Comparison of ENCODE assay signal across 1 cellular context in genomic region chr20:50129662-50130345, GRCh38.
TF ChIP-seq lines count a peak whose summit lies in the region.

No MANE protein-coding gene starts in this region.

TF ChIP-seq in K562, 482 proteins besides CTCF, POLR2A, EP300 and RAD21 (continued from another document and continues in another):
- no peak for TF ChIP-seq NCOA1 (IDR thresholded peaks at IDR 0.05; ENCODE audit: low read depth)
- no peak for TF ChIP-seq RNF219 (CRISPR knock-in tag; IDR thresholded peaks at IDR 0.05)
- TF ChIP-seq BHLHE40 (IDR thresholded peaks at IDR 0.05; ENCODE audit: low read length), result peak; percentile 73
- no peak for TF ChIP-seq TAF9B (IDR thresholded peaks at IDR 0.05; ENCODE audit: partially characterized antibody)
- no peak for TF ChIP-seq SMC3 (conservative IDR thresholded peaks at IDR 0.05; ENCODE audit: insufficient read depth, low read depth, low read length)
- TF ChIP-seq RBM39 (optimal IDR thresholded peaks at IDR 0.05; ENCODE audit: low read depth, low read length), result no peak
- no peak for TF ChIP-seq IFI16 (CRISPR knock-in tag; IDR thresholded peaks at IDR 0.05)
- TF ChIP-seq POLR2G (IDR thresholded peaks at IDR 0.05; ENCODE audit: low read depth, low read length), result 0 out of 2 replicates have a peak, but pooled peaks have one; percentile 16
- no peak for TF ChIP-seq ZNF232 (CRISPR knock-in tag; IDR thresholded peaks at IDR 0.05)
- no peak for TF ChIP-seq HOMEZ (CRISPR knock-in tag; IDR thresholded peaks at IDR 0.05)
- TF ChIP-seq MLX (CRISPR knock-in tag; conservative IDR thresholded peaks at IDR 0.05), result no peak
- TF ChIP-seq KHSRP (IDR thresholded peaks at IDR 0.05), result no peak
- TF ChIP-seq FOXJ2 (tag; IDR thresholded peaks at IDR 0.05), result no peak
- TF ChIP-seq ZNF384 (IDR thresholded peaks at IDR 0.05; ENCODE audit: low read depth, low read length), result no peak
- TF ChIP-seq ZNF445 (CRISPR knock-in tag; IDR thresholded peaks at IDR 0.05; ENCODE audit: low read depth), result no peak
- no peak for TF ChIP-seq ZBED1 (IDR thresholded peaks at IDR 0.05)
- TF ChIP-seq HDGF (IDR thresholded peaks at IDR 0.05), result no peak
- no peak for TF ChIP-seq ZFPM2 (CRISPR knock-in tag; IDR thresholded peaks at IDR 0.05)
- TF ChIP-seq ZNF263 (CRISPR knock-in tag; IDR thresholded peaks at IDR 0.05; ENCODE audit: borderline replicate concordance), result no peak
- TF ChIP-seq NFIC (IDR thresholded peaks at IDR 0.05), result peak; percentile 54
- TF ChIP-seq KAT7 (CRISPR knock-in tag; IDR thresholded peaks at IDR 0.05; ENCODE audit: borderline replicate concordance), result no peak
- TF ChIP-seq RBBP5 (IDR thresholded peaks at IDR 0.05; ENCODE audit: borderline replicate concordance, insufficient read depth, low read length, poor library complexity, severe bottlenecking), result no peak
- TF ChIP-seq TFAP4 (CRISPR knock-in tag; IDR thresholded peaks at IDR 0.05; ENCODE audit: borderline replicate concordance), result no peak
- no peak for TF ChIP-seq ZSCAN32 (CRISPR knock-in tag; IDR thresholded peaks at IDR 0.05)
- no peak for TF ChIP-seq MEF2D (tag; conservative IDR thresholded peaks at IDR 0.05; ENCODE audit: low read depth)
- TF ChIP-seq ZNF239 (CRISPR knock-in tag; IDR thresholded peaks at IDR 0.05), result no peak
- no peak for TF ChIP-seq ZNF780A (CRISPR knock-in tag; IDR thresholded peaks at IDR 0.05)
- no peak for TF ChIP-seq NR2C1 (IDR thresholded peaks at IDR 0.05)
- TF ChIP-seq NR2C1 (tag; IDR thresholded peaks at IDR 0.05), result no peak
- no peak for TF ChIP-seq CREB3 (tag; conservative IDR thresholded peaks at IDR 0.05; ENCODE audit: low read depth)
- no peak for TF ChIP-seq RHOXF2B (CRISPR knock-in tag; conservative IDR thresholded peaks at IDR 0.05)
- no peak for TF ChIP-seq SMAD4 (CRISPR knock-in tag; conservative IDR thresholded peaks at IDR 0.05)
- TF ChIP-seq ZNF41 (CRISPR knock-in tag; conservative IDR thresholded peaks at IDR 0.05), result no peak
- TF ChIP-seq ZNF583 (CRISPR knock-in tag; IDR thresholded peaks at IDR 0.05), result no peak
- TF ChIP-seq NFYB (IDR thresholded peaks at IDR 0.05; ENCODE audit: extremely low read depth, insufficient read length), result peak; percentile 92
- no peak for TF ChIP-seq CBX2 (IDR thresholded peaks at IDR 0.05; ENCODE audit: insufficient read depth, low read length, poor library complexity, severe bottlenecking)
- no peak for TF ChIP-seq RUNX1 (IDR thresholded peaks at IDR 0.05; ENCODE audit: low read depth)
- TF ChIP-seq MXI1 (IDR thresholded peaks at IDR 0.05; ENCODE audit: low read depth, low read length), result no peak
- no peak for TF ChIP-seq PKNOX1 (IDR thresholded peaks at IDR 0.05)
- no peak for TF ChIP-seq BRD4 (IDR thresholded peaks at IDR 0.05)
- TF ChIP-seq ZBTB33 (CRISPR knock-in tag; IDR thresholded peaks at IDR 0.05), result no peak
- TF ChIP-seq CHD2 (IDR thresholded peaks at IDR 0.05; ENCODE audit: low read depth, low read length), result no peak
- TF ChIP-seq FIP1L1 (IDR thresholded peaks at IDR 0.05; ENCODE audit: low read depth, low read length, poor library complexity, severe bottlenecking), result no peak
- TF ChIP-seq STAG1 (CRISPR knock-in tag; IDR thresholded peaks at IDR 0.05; ENCODE audit: borderline replicate concordance), result no peak
- TF ChIP-seq RBM22 (IDR thresholded peaks at IDR 0.05; ENCODE audit: low read depth, low read length, poor library complexity, severe bottlenecking), result no peak
- no peak for TF ChIP-seq ZFX (CRISPR knock-in tag; IDR thresholded peaks at IDR 0.05)
- no peak for TF ChIP-seq ZNF316 (IDR thresholded peaks at IDR 0.05)
- no peak for TF ChIP-seq ETS2 (tag; IDR thresholded peaks at IDR 0.05; ENCODE audit: borderline replicate concordance, poor library complexity, severe bottlenecking)
- TF ChIP-seq MNT (conservative IDR thresholded peaks at IDR 0.05), result peak in 1 of 2 experiments; percentile 20; a peak in 1 of 4 replicates
- no peak for TF ChIP-seq ERF (CRISPR knock-in tag; IDR thresholded peaks at IDR 0.05)
- no peak for TF ChIP-seq TEAD1 (CRISPR knock-in tag; IDR thresholded peaks at IDR 0.05)
- peak; percentile 99 for TF ChIP-seq USF1 (CRISPR knock-in tag; IDR thresholded peaks at IDR 0.05)
- no peak for TF ChIP-seq SIN3A (IDR thresholded peaks at IDR 0.05; ENCODE audit: borderline replicate concordance in 2 of 2, control insufficient read depth in 1 of 2, low read depth in 2 of 2, low read length in 2 of 2)
- peak; percentile 81 for TF ChIP-seq TFE3 (CRISPR knock-in tag; IDR thresholded peaks at IDR 0.05)
- TF ChIP-seq POLR2H (tag; IDR thresholded peaks at IDR 0.05; ENCODE audit: low read depth), result no peak
- no peak for TF ChIP-seq LEF1 (IDR thresholded peaks at IDR 0.05)
- no peak for TF ChIP-seq MEIS2 (IDR thresholded peaks at IDR 0.05; ENCODE audit: partially characterized antibody)
- no peak for TF ChIP-seq GATAD2A (IDR thresholded peaks at IDR 0.05)
- no peak for TF ChIP-seq PCBP2 (IDR thresholded peaks at IDR 0.05; ENCODE audit: low read depth, low read length, poor library complexity, severe bottlenecking)
- no peak for TF ChIP-seq HMBOX1 (IDR thresholded peaks at IDR 0.05)
- TF ChIP-seq ZNF140 (CRISPR knock-in tag; IDR thresholded peaks at IDR 0.05), result no peak
- no peak for TF ChIP-seq ZNF76 (CRISPR knock-in tag; IDR thresholded peaks at IDR 0.05; ENCODE audit: borderline replicate concordance)
- TF ChIP-seq ELF2 (CRISPR knock-in tag; IDR thresholded peaks at IDR 0.05), result no peak
- TF ChIP-seq ASH1L (IDR thresholded peaks at IDR 0.05; ENCODE audit: borderline replicate concordance, low read depth, partially characterized antibody), result peak; percentile 58
- no peak for TF ChIP-seq KLF1 (tag; IDR thresholded peaks at IDR 0.05)
- TF ChIP-seq STAT5A (IDR thresholded peaks at IDR 0.05; ENCODE audit: borderline replicate concordance, low read length), result no peak
- TF ChIP-seq ESRRB (CRISPR knock-in tag; IDR thresholded peaks at IDR 0.05; ENCODE audit: borderline replicate concordance), result no peak
